In genomic region chr4:71713611-71714203, GRCh38 we compare ENCODE assay signal across 8 cellular contexts.
A peak's percentile ranks its signal among the peaks of the same experiment; 100 is the strongest.
DNase-seq lines count a peak whose midpoint lies in the region; ATAC-seq and TF ChIP-seq lines count a peak whose summit lies in the region.

No MANE protein-coding gene starts in this region.

- H3K4me1 ChIP-seq in heart right ventricle (no peaks in the 10 kb centered on the region), right lobe of liver (no peaks in the 10 kb centered on the region)

- peak; percentile 16 to 70 (median 56) for TF ChIP-seq CTCF in heart right ventricle (IDR thresholded peaks at IDR 0.05)
- peak; percentile 47 for TF ChIP-seq CTCF in brain microvascular endothelial cell (IDR thresholded peaks at IDR 0.05; ENCODE audit: low read depth, low read length, missing control alignments)
- TF ChIP-seq CTCF in right lobe of liver (IDR thresholded peaks at IDR 0.05) = peak; percentile 54 to 74 (median 56)

- H3K36me3 ChIP-seq in heart right ventricle = no peaks in the 10 kb centered on the region
- no peaks in the 10 kb centered on the region for H3K36me3 ChIP-seq in brain microvascular endothelial cell (replicated peaks)
- H3K36me3 ChIP-seq in right lobe of liver = no peaks in the 10 kb centered on the region

- WGBS in heart right ventricle, 2 donors = 30 to 33% methylated on average over 1 of the region's 1 CpG
- WGBS in right lobe of liver (ENCODE audit: insufficient coverage, low coverage, low lambda C conversion rate, missing lambda C conversion rate) = 17% methylated on average over 1 of the region's 1 CpG

- DNase-seq in heart right ventricle (peak in 1 of 2 donors; percentile 5), left ventricle myocardium superior (no peak), NCI-H2171 (lab: John Stamatoyannopoulos, UW) (peak; percentile 0), brain microvascular endothelial cell (no peak), right lobe of liver (no peak)
- no peak for DNase-seq in stimulated activated CD4-positive, alpha-beta T cell treated with anti-CD3 and anti-CD28 coated beads, Interleukin-4, amount 100 ng/mL, for 4 hours
- DNase-seq in effector CD4-positive, alpha-beta T cell = no peak

- no peaks in the 10 kb centered on the region for H3K9me3 ChIP-seq in heart right ventricle
- H3K9me3 ChIP-seq in right lobe of liver = no peaks in the 10 kb centered on the region

- no peak for ATAC-seq in heart right ventricle
- ATAC-seq in left ventricle myocardium superior = no peak
- ATAC-seq in HG02870 (IDR thresholded peaks at IDR 0.05; ENCODE audit: unreplicated experiment) = peak; percentile 87
- peak; percentile 61 to 82 (median 78) for ATAC-seq in right lobe of liver

- in situ Hi-C loops in brain microvascular endothelial cell (cut with HindIII; ENCODE audit: low pct_ligation_motif_present, low sequenced_read_pairs) = no loop called here

- H3K4me3 ChIP-seq in heart right ventricle (no peak overlapping the region), brain microvascular endothelial cell (ENCODE audit: low read depth, low read length) (no peak overlapping the region), right lobe of liver (no peak overlapping the region)

- TF ChIP-seq POLR2A in right lobe of liver (IDR thresholded peaks at IDR 0.05) = no peak

- intact Hi-C loops in heart right ventricle (cut with DNase I) = loop anchor here in 6 of 10 donors (1.0 to 10.0 kb wide), 11 partner anchors 479 to 1113 kb away; no protein-coding TSS in a partner anchor
- intact Hi-C loops in left ventricle myocardium superior (cut with micrococcal nuclease) = no loop called here
- intact Hi-C loops in right lobe of liver (cut with DNase I) = no loop called here

- H3K27ac ChIP-seq in heart right ventricle (no peak overlapping the region), brain microvascular endothelial cell (no peak overlapping the region), right lobe of liver (no peak overlapping the region)

- H3K27me3 ChIP-seq in heart right ventricle (no peaks in the 10 kb centered on the region), brain microvascular endothelial cell (replicated peaks) (no peaks in the 10 kb centered on the region), right lobe of liver (no peaks in the 10 kb centered on the region)

Comparison
In these comparisons a context has a peak if more than half of its experiments do, and no peak if none do; other contexts are left out.
1. intact Hi-C loops: an anchor here in heart right ventricle (1.0 to 10.0 kb wide); none called in left ventricle myocardium superior and right lobe of liver.
2. ATAC-seq: peak in HG02870 (single experiment) and right lobe of liver (4 of 4); none in heart right ventricle (0 of 8) and left ventricle myocardium superior (single experiment).
3. Peak in every context shown above with its lines, with median percentiles within 50 percentile points of each other: CTCF ChIP-seq.